Comparison of ENCODE assay signal across 22 cellular contexts in the genomic region with DNA sequence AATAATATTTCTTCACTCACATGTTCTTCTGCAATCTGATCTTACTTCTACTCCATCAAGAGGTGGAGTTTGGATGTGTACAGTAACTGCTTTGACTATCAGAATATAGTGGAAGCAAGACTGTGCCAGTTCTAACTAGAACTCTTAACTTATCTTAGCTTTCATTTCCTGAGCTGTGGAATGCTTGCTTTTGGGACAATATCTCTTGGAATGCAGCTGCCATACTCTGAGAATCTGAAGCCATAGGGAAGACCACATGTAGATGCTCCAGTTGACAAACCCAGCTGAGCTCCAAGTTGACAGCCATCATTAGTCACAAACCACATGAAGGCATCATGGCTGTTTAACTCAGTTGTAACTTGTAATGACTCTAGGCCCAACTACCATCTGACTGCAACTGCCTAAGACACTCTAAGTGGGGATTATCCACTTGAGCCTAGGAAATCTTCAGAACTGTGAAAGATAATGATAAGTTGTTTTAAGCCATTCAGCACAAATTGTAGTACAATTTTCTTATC. TPM values are rescaled to one million over a fixed set of nuclear protein-coding genes. Genes with fewer than 3 reads are reported as not detected.
DNase-seq lines count a peak whose midpoint lies in the region; ATAC-seq, FAIRE-seq and TF ChIP-seq lines count a peak whose summit lies in the region.
"Had no signal": no experiment of that assay in that cellular context is flagged by ENCODE, and none has a peak within 500 bp of the region (broad histone marks: within the 10 kb centered on the region; RNA-seq: fewer than 3 reads in every experiment).

No MANE protein-coding gene starts in this region.

- H3K79me2 ChIP-seq in keratinocyte (ENCODE audit: control insufficient read depth, insufficient read depth, low read length) = no peaks in the 10 kb centered on the region

- dilution Hi-C loops in keratinocyte (cut with MboI; ENCODE audit: extremely low pct_ligation_motif_present, low sequenced_read_pairs) = no loop called here

- H4K20me1 ChIP-seq in keratinocyte (ENCODE audit: control insufficient read depth, extremely low read depth, insufficient read depth, low read length) = no peaks in the 10 kb centered on the region

- no peak overlapping the region for H3K9ac ChIP-seq in keratinocyte (ENCODE audit: control insufficient read depth, extremely low read depth, insufficient read depth, low read length)
- H3K9ac ChIP-seq: KMS-11 had no signal

- ATAC-seq in GM19397 (IDR thresholded peaks at IDR 0.05; ENCODE audit: unreplicated experiment) (no peak), GM19395 (IDR thresholded peaks at IDR 0.05; ENCODE audit: unreplicated experiment) (no peak)
- ATAC-seq: activated CD8-positive, alpha-beta T cell treated with anti-CD3 and anti-CD28 coated beads for 36 hours; GM23338 had no signal

- DNase-seq in D341Med (ENCODE audit: low spot score) (peak; percentile 50), M059J (ENCODE audit: low read depth) (peak; percentile 0), astrocyte of the hippocampus (ENCODE audit: low read depth, low spot score) (peak; percentile 28), keratinocyte (ENCODE audit: low read depth, low spot score) (no peak), pons (ENCODE audit: low spot score) (no peak), NCI-H446 (lab: John Stamatoyannopoulos, UW) (no peak)
- DNase-seq: activated CD8-positive, alpha-beta T cell treated with anti-CD3 and anti-CD28 coated beads for 36 hours; activated effector memory CD4-positive, alpha-beta T cell treated with Interleukin-2 at 50 U/mL for 16 hours; activated naive CD8-positive, alpha-beta T cell treated with anti-CD3 and anti-CD28 coated beads, Interleukin-2, amount 10 ng/mL, durations not matched to agents 7 days and 5 days; CD8-positive, alpha-beta memory T cell; effector memory CD4-positive, alpha-beta T cell; kidney glomerular epithelial cell; NCI-H1694 treated with DMSO at 0.1 percent for 48 hours; NCI-H748 treated with DMSO at 0.1 percent for 48 hours; Right ventricle myocardium superior; trophoblast cell had no signal

- H3K9me3 ChIP-seq in keratinocyte (ENCODE audit: control insufficient read depth, low read depth, low read length) = no peaks in the 10 kb centered on the region

- H3K27me3 ChIP-seq in keratinocyte (ENCODE audit: control insufficient read depth, extremely low read depth, insufficient read depth, low read length) = no peaks in the 10 kb centered on the region

- H2AFZ ChIP-seq in keratinocyte (ENCODE audit: control insufficient read depth, low read length) = no peak overlapping the region
- H2AFZ ChIP-seq: GM23338 had no signal

- TF ChIP-seq CTCF in keratinocyte (optimal IDR thresholded peaks at IDR 0.05 in 1 of 3, IDR thresholded peaks at IDR 0.05 in 1 of 3, conservative IDR thresholded peaks at IDR 0.05 in 1 of 3; ENCODE audit: extremely low read depth in 1 of 3, insufficient read depth in 2 of 3, low read length in 3 of 3) = no peak

- no peaks in the 10 kb centered on the region for H3K36me3 ChIP-seq in keratinocyte (ENCODE audit: control insufficient read depth in 2 of 2, extremely low read depth in 1 of 2, insufficient read depth in 2 of 2, low read length in 2 of 2)

- H3K27ac ChIP-seq in keratinocyte (ENCODE audit: control insufficient read depth, insufficient read depth, low read length) = no peak overlapping the region
- H3K27ac ChIP-seq: KMS-11 had no signal

- H3K4me1 ChIP-seq in keratinocyte (ENCODE audit: control insufficient read depth, extremely low read depth, insufficient read depth, low read length) = no peaks in the 10 kb centered on the region

- H3K4me2 ChIP-seq in keratinocyte (ENCODE audit: control insufficient read depth, extremely low read depth, insufficient read depth, low read depth, low read length) = no peak overlapping the region
- H3K4me2 ChIP-seq: GM23338, KMS-11 had no signal

- FAIRE-seq in keratinocyte (lab: Jason Lieb, UNC) = peak; percentile 71
- FAIRE-seq: HTR-8/SVneo had no signal

- no peak overlapping the region for H3K4me3 ChIP-seq in keratinocyte (ENCODE audit: control insufficient read depth in 2 of 3, extremely low read depth in 1 of 3, insufficient read depth in 2 of 3, low read depth in 1 of 3, low read length in 3 of 3)
- H3K4me3 ChIP-seq: GM23338, lung had no signal

- H3K9me1 ChIP-seq in keratinocyte (ENCODE audit: control insufficient read depth, extremely low read depth, insufficient read depth, low read length) = no peaks in the 10 kb centered on the region

RNA-seq across cellular contexts. Expression of gene MAN1A1, which starts 40.8 kb away (rescaled TPM):
- 5.0 and 6.8 TPM in 2 replicates for total RNA-seq in M059J (2014; rRNA removed; shearing (Covaris generic))
- 11.3 to 20.2 TPM (median 14.6 TPM) in 3 replicates for polyA plus RNA-seq in keratinocyte
- 1.7 TPM for polyA plus RNA-seq in keratinocyte (2011; ENCODE audit: low read depth)
- 5.5 and 9.8 TPM in 2 replicates for polyA plus RNA-seq in keratinocyte (2011; cell fraction: cytosol; rRNA removed)
- polyA plus RNA-seq in keratinocyte (2011; cell fraction: nucleus; rRNA removed) = 23.7 and 29.9 TPM in 2 replicates
- 2.9 and 14.9 TPM in 2 replicates for polyA plus RNA-seq in keratinocyte (2012; ENCODE audit: low replicate concordance)
- polyA minus RNA-seq in keratinocyte = 2.6 to 11.5 TPM (median 6.2 TPM) in 3 replicates
- 7.1 TPM for polyA minus RNA-seq in keratinocyte (2011; cell fraction: cytosol; rRNA and poly(A)+ RNA removed)
- 18.1 and 30.5 TPM in 2 replicates for polyA minus RNA-seq in keratinocyte (2011; cell fraction: nucleus; rRNA and poly(A)+ RNA removed)

Comparison
In these comparisons a context has a peak if more than half of its experiments do, and no peak if none do; other contexts are left out.
1. DNase-seq: peak in D341Med (single experiment), M059J (single experiment) and astrocyte of the hippocampus (single experiment); none in keratinocyte (single experiment), pons (single experiment) and NCI-H446 (0 of 2).